ENCODE assay signal across 14 cellular contexts in the genomic region with DNA sequence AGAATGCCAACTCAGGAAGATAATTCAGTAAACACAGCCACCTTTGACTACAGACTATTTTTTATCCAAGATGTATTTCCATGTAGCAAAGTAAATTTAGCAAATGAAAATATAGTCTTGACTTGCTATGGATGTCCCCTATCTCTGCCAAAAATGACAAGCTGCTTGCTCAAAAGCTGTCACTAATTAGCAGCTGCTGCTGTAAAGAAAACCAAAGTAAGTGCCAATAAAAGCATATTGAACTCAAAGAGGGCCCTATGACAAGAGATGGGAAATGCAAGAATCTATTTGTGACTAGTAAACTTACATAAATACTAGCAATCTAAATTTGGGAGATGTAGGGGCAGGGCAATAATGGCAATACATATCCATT. TPM values are rescaled to one million over a fixed set of nuclear protein-coding genes. Genes with fewer than 3 reads are reported as not detected.
DNase-seq lines count a peak whose midpoint lies in the region; ATAC-seq and TF ChIP-seq lines count a peak whose summit lies in the region.
"Had no signal": no experiment of that assay in that cellular context is flagged by ENCODE, and none has a peak within 500 bp of the region (broad histone marks: within the 10 kb centered on the region; RNA-seq: fewer than 3 reads in every experiment).

No MANE protein-coding gene starts in this region.

- no peak for DNase-seq in MCF 10A (ENCODE audit: unreplicated experiment)
- DNase-seq in mammary epithelial cell = no peak
- DNase-seq in activated T-helper 1 cell treated with anti-CD3 and anti-CD28 coated beads, Interleukin-12 subunit alpha, Interleukin-12 subunit beta, Interleukin-2, Interleukin-4 antibody, amounts not matched to agents 30 ng/mL and 10 ng/mL and 1 ng/mL, durations not matched to agents 14 hours and 24 hours and 36 hours (ENCODE audit: low spot score) = no peak
- no peak for DNase-seq in immature natural killer cell
- DNase-seq in left lobe of liver (ENCODE audit: low spot score) = no peak
- DNase-seq in DMS79 treated with DMSO at 0.1 percent for 48 hours (lab: John Stamatoyannopoulos, UW) = no peak
- DNase-seq: activated CD8-positive, alpha-beta memory T cell treated with anti-CD3 and anti-CD28 coated beads, Interleukin-2, amount 50 U/mL, for 4 hours; BE2C; Kasumi-1; PC-3; posterior cingulate gyrus had no signal

- H3K36me3 ChIP-seq in mammary epithelial cell (ENCODE audit: insufficient read depth, low read length) = no peaks in the 10 kb centered on the region
- H3K36me3 ChIP-seq: BE2C, breast epithelium had no signal

- H4K20me1 ChIP-seq in mammary epithelial cell (ENCODE audit: insufficient read depth, low read length) = no peaks in the 10 kb centered on the region

- intact Hi-C loops in MCF 10A (cut with micrococcal nuclease) (no loop called here), mammary epithelial cell (cut with micrococcal nuclease) (no loop called here)
- intact Hi-C loops in activated T-helper 1 cell treated with anti-CD3 and anti-CD28 coated beads, Interleukin-12 subunit alpha, Interleukin-12 subunit beta, Interleukin-2, Interleukin-4 antibody, amounts not matched to agents 30 ng/mL and 10 ng/mL and 1 ng/mL, durations not matched to agents 14 hours and 24 hours and 36 hours (cut with micrococcal nuclease) = no loop called here

- H3K27me3 Mint-ChIP-seq in MCF 10A (ENCODE audit: insufficient read depth, unreplicated experiment) (no peaks in the 10 kb centered on the region), immature natural killer cell (ENCODE audit: low read depth in 3 of 3) (peaks cover 2 to 6% (median 4%) of the 10 kb centered on the region in 3 donors)
- H3K27me3 Mint-ChIP-seq in activated T-helper 1 cell treated with anti-CD3 and anti-CD28 coated beads, Interleukin-12 subunit alpha, Interleukin-12 subunit beta, Interleukin-2, Interleukin-4 antibody, amounts not matched to agents 30 ng/mL and 10 ng/mL and 1 ng/mL, durations not matched to agents 14 hours and 24 hours and 36 hours (ENCODE audit: insufficient read depth) = no peaks in the 10 kb centered on the region

- TF ChIP-seq CTCF in MCF 10A (IDR thresholded peaks at IDR 0.05; ENCODE audit: unreplicated experiment) = no peak
- TF ChIP-seq CTCF in mammary epithelial cell (conservative IDR thresholded peaks at IDR 0.05 in 1 of 2, IDR thresholded peaks at IDR 0.05 in 1 of 2; ENCODE audit: extremely low read depth in 1 of 2, insufficient read depth in 1 of 2, low read depth in 1 of 2, low read length in 2 of 2) = no peak

- ATAC-seq in left lobe of liver (no peak), HG03565 (IDR thresholded peaks at IDR 0.05; ENCODE audit: unreplicated experiment) (no peak), HG03039 (IDR thresholded peaks at IDR 0.05; ENCODE audit: unreplicated experiment) (no peak)
- ATAC-seq: PC-3 had no signal

- CTCF ChIA-PET in MCF 10A (lab: Yijun Ruan, JAX) = no interaction called here
- CTCF ChIA-PET in mammary epithelial cell (lab: Charles Lee; ENCODE audit: low non-redundant PET) = no interaction called here

- in situ Hi-C loops in mammary epithelial cell (cut with MboI; ENCODE audit: low sequenced_read_pairs in 2 of 2) = no loop called here

- no peaks in the 10 kb centered on the region for H3K9me3 ChIP-seq in mammary epithelial cell (replicated peaks; ENCODE audit: insufficient read depth, low read length)
- H3K9me3 ChIP-seq: BE2C, breast epithelium had no signal

- H3K27ac Mint-ChIP-seq in MCF 10A (ENCODE audit: low read depth, unreplicated experiment) (peak overlapping the region; percentile 20), immature natural killer cell (peak overlapping the region; percentile 26 to 81 (median 64))
- H3K27ac Mint-ChIP-seq in activated T-helper 1 cell treated with anti-CD3 and anti-CD28 coated beads, Interleukin-12 subunit alpha, Interleukin-12 subunit beta, Interleukin-2, Interleukin-4 antibody, amounts not matched to agents 30 ng/mL and 10 ng/mL and 1 ng/mL, durations not matched to agents 14 hours and 24 hours and 36 hours = peak overlapping the region; percentile 83

- H3K4me3 Mint-ChIP-seq in MCF 10A (ENCODE audit: unreplicated experiment) = no peak overlapping the region
- no peak overlapping the region for H3K4me3 Mint-ChIP-seq in activated T-helper 1 cell treated with anti-CD3 and anti-CD28 coated beads, Interleukin-12 subunit alpha, Interleukin-12 subunit beta, Interleukin-2, Interleukin-4 antibody, amounts not matched to agents 30 ng/mL and 10 ng/mL and 1 ng/mL, durations not matched to agents 14 hours and 24 hours and 36 hours
- H3K4me3 Mint-ChIP-seq in immature natural killer cell = no peak overlapping the region

- no peak overlapping the region for H3K4me3 ChIP-seq in mammary epithelial cell (replicated peaks in 1 of 3; ENCODE audit: insufficient read depth in 1 of 3, low read depth in 2 of 3, low read length in 3 of 3)
- H3K4me3 ChIP-seq: breast epithelium had no signal

- H3K4me1 Mint-ChIP-seq in MCF 10A (ENCODE audit: insufficient read depth, unreplicated experiment) (peaks cover 26% of the 10 kb centered on the region), immature natural killer cell (peaks cover 40 to 46% of the 10 kb centered on the region in 2 donors)
- peaks cover 53% of the 10 kb centered on the region for H3K4me1 Mint-ChIP-seq in activated T-helper 1 cell treated with anti-CD3 and anti-CD28 coated beads, Interleukin-12 subunit alpha, Interleukin-12 subunit beta, Interleukin-2, Interleukin-4 antibody, amounts not matched to agents 30 ng/mL and 10 ng/mL and 1 ng/mL, durations not matched to agents 14 hours and 24 hours and 36 hours (ENCODE audit: low read depth)

- no peaks in the 10 kb centered on the region for H3K4me1 ChIP-seq in mammary epithelial cell (ENCODE audit: insufficient read depth, low read length)
- H3K4me1 ChIP-seq: breast epithelium had no signal

- H3K79me2 ChIP-seq in mammary epithelial cell (ENCODE audit: insufficient read depth, low read length) = peaks cover 5% of the 10 kb centered on the region

- H3K27me3 ChIP-seq in mammary epithelial cell (ENCODE audit: insufficient read depth, low read length) = no peaks in the 10 kb centered on the region
- H3K27me3 ChIP-seq: BE2C, breast epithelium had no signal

- dilution Hi-C loops in mammary epithelial cell (cut with HindIII; ENCODE audit: low sequenced_read_pairs) = no loop called here

- H3K36me3 Mint-ChIP-seq in MCF 10A (ENCODE audit: insufficient read depth, unreplicated experiment) = no peaks in the 10 kb centered on the region
- peaks cover 12% of the 10 kb centered on the region for H3K36me3 Mint-ChIP-seq in activated T-helper 1 cell treated with anti-CD3 and anti-CD28 coated beads, Interleukin-12 subunit alpha, Interleukin-12 subunit beta, Interleukin-2, Interleukin-4 antibody, amounts not matched to agents 30 ng/mL and 10 ng/mL and 1 ng/mL, durations not matched to agents 14 hours and 24 hours and 36 hours (ENCODE audit: low read depth)
- H3K36me3 Mint-ChIP-seq in immature natural killer cell = peaks cover 0 to 3% (median 0%) of the 10 kb centered on the region in 3 donors

- no peak overlapping the region for H3K4me2 ChIP-seq in mammary epithelial cell (ENCODE audit: insufficient read depth, low read depth, low read length)

- POLR2A ChIA-PET in MCF 10A (lab: Yijun Ruan, JAX) = interaction anchor here (1.0 to 1.1 kb wide), 2 partner anchors 14 to 335 kb away, joined by 3 to 6 read pairs; no protein-coding TSS in a partner anchor

- no peak overlapping the region for H2AFZ ChIP-seq in mammary epithelial cell (ENCODE audit: low read depth, low read length)

- no peak overlapping the region for H3K27ac ChIP-seq in mammary epithelial cell (ENCODE audit: insufficient read depth, low read depth, low read length)
- H3K27ac ChIP-seq: breast epithelium had no signal

- H3K9me3 Mint-ChIP-seq in MCF 10A (ENCODE audit: unreplicated experiment) = peaks cover 7% of the 10 kb centered on the region
- no peaks in the 10 kb centered on the region for H3K9me3 Mint-ChIP-seq in activated T-helper 1 cell treated with anti-CD3 and anti-CD28 coated beads, Interleukin-12 subunit alpha, Interleukin-12 subunit beta, Interleukin-2, Interleukin-4 antibody, amounts not matched to agents 30 ng/mL and 10 ng/mL and 1 ng/mL, durations not matched to agents 14 hours and 24 hours and 36 hours
- no peaks in the 10 kb centered on the region for H3K9me3 Mint-ChIP-seq in immature natural killer cell

- H3K9ac ChIP-seq in mammary epithelial cell (ENCODE audit: insufficient read depth, low read length) = no peak overlapping the region

- BruUV-seq in MCF 10A (replicated peaks; lab: Mats Ljungman, UMichigan) (no TSS peak), mammary epithelial cell (replicated peaks; lab: Mats Ljungman, UMichigan) (no TSS peak)

RNA-seq across cellular contexts. Expression of a gene that starts 23.0 kb away (rescaled TPM):
- total RNA-seq in MCF 10A (2022) (29.8 and 32.6 TPM in 2 replicates), mammary epithelial cell (10 to 100 TPM; 20.0 to 20.5 TPM), left lobe of liver (26.3 TPM)
- polyA plus RNA-seq in mammary epithelial cell (13.3 TPM), immature natural killer cell (10 to 100 TPM; 33.9 to 58.3 (median 37.8) TPM)
- polyA minus RNA-seq in mammary epithelial cell = 82.6 TPM
- total RNA-seq in activated T-helper 1 cell treated with anti-CD3 and anti-CD28 coated beads, Interleukin-12 subunit alpha, Interleukin-12 subunit beta, Interleukin-2, Interleukin-4 antibody, amounts not matched to agents 30 ng/mL and 10 ng/mL and 1 ng/mL, durations not matched to agents 14 hours and 24 hours and 36 hours = 191 and 199 TPM in 2 replicates
- total RNA-seq: PC-3 had no signal

RNA-seq across cellular contexts. Expression of a gene that starts 35.1 kb away (rescaled TPM):
- 1.0 and 1.7 TPM in 2 replicates for total RNA-seq in MCF 10A (2022)
- 10 to 100 TPM in 1 of 2 donors, 1 to 10 TPM in 1; 1.7 to 10.5 TPM for total RNA-seq in mammary epithelial cell
- 1.2 TPM for polyA plus RNA-seq in mammary epithelial cell
- polyA minus RNA-seq in mammary epithelial cell = 5.2 TPM
- total RNA-seq in activated T-helper 1 cell treated with anti-CD3 and anti-CD28 coated beads, Interleukin-12 subunit alpha, Interleukin-12 subunit beta, Interleukin-2, Interleukin-4 antibody, amounts not matched to agents 30 ng/mL and 10 ng/mL and 1 ng/mL, durations not matched to agents 14 hours and 24 hours and 36 hours = 375 and 381 TPM in 2 replicates
- 10 to 100 TPM; 33.2 to 62.9 (median 38.2) TPM for polyA plus RNA-seq in immature natural killer cell
- 10.2 TPM for total RNA-seq in left lobe of liver
- total RNA-seq: PC-3 had no signal

RNA-seq across cellular contexts. Expression of a gene that starts 58.9 kb away (rescaled TPM):
- total RNA-seq in MCF 10A (2022) (6.8 and 8.9 TPM in 2 replicates), mammary epithelial cell (10 to 100 TPM; 10.9 to 24.8 TPM), left lobe of liver (15.7 TPM)
- polyA plus RNA-seq in mammary epithelial cell (7.6 TPM), immature natural killer cell (10 to 100 TPM; 15.8 to 21.1 (median 19.9) TPM)
- 3.0 TPM for polyA minus RNA-seq in mammary epithelial cell
- total RNA-seq in activated T-helper 1 cell treated with anti-CD3 and anti-CD28 coated beads, Interleukin-12 subunit alpha, Interleukin-12 subunit beta, Interleukin-2, Interleukin-4 antibody, amounts not matched to agents 30 ng/mL and 10 ng/mL and 1 ng/mL, durations not matched to agents 14 hours and 24 hours and 36 hours = 15.2 and 15.5 TPM in 2 replicates
- total RNA-seq: PC-3 had no signal

Comparison
In these comparisons a context has a peak if more than half of its experiments do, and no peak if none do; other contexts are left out.
1. H3K27ac Mint-ChIP-seq: peak in every context shown above with its lines; median percentile 83 in activated T-helper 1 cell treated with anti-CD3 and anti-CD28 coated beads, Interleukin-12 subunit alpha, Interleukin-12 subunit beta, Interleukin-2, Interleukin-4 antibody, amounts not matched to agents 30 ng/mL and 10 ng/mL and 1 ng/mL, durations not matched to agents 14 hours and 24 hours and 36 hours; 64 in immature natural killer cell; 20 in MCF 10A.
2. RNA of a gene that starts 35.1 kb away (total RNA-seq): 375 to 381 TPM in activated T-helper 1 cell treated with anti-CD3 and anti-CD28 coated beads, Interleukin-12 subunit alpha, Interleukin-12 subunit beta, Interleukin-2, Interleukin-4 antibody, amounts not matched to agents 30 ng/mL and 10 ng/mL and 1 ng/mL, durations not matched to agents 14 hours and 24 hours and 36 hours; 1.7 to 10.5 TPM in mammary epithelial cell, 10.2 TPM in left lobe of liver (single experiment) and 1.0 to 1.7 TPM in MCF 10A; every median in the first group is over 10 times any median in the second.